ENCODE assay signal across 8 cellular contexts in genomic region chr1:36224537-36225297, GRCh38. TPM values are rescaled to one million over a fixed set of nuclear protein-coding genes. Genes with fewer than 3 reads are reported as not detected.
DNase-seq lines count a peak whose midpoint lies in the region; ATAC-seq and TF ChIP-seq lines count a peak whose summit lies in the region.

No MANE protein-coding gene starts in this region.

- H3K4me3 ChIP-seq in duodenal mucosa (ENCODE audit: low read depth in 1 of 2, low read length in 2 of 2) (peak overlapping the region; percentile 76 to 83), lower lobe of right lung (peak overlapping the region; percentile 87), testis (peak overlapping the region; percentile 86 to 98)

- H3K9ac ChIP-seq in duodenal mucosa (ENCODE audit: low read depth in 1 of 2, low read length in 2 of 2): peak overlapping the region; percentile 44 to 86

- TF ChIP-seq CTCF in lower lobe of right lung (IDR thresholded peaks at IDR 0.05) (peak; percentile 35), testis (IDR thresholded peaks at IDR 0.05) (peak; percentile 46 to 55 (median 49))

- intact Hi-C loops in lower lobe of right lung (cut with DNase I): no loop called here
- intact Hi-C loops in testis (cut with DNase I; ENCODE audit: low total_unique reads): loop anchor here (10.0 kb wide), 1 partner anchor 60 kb away; no protein-coding TSS in a partner anchor

- H3K9me3 ChIP-seq in duodenal mucosa (ENCODE audit: control insufficient read depth in 1 of 2, low read length in 2 of 2) (no peaks in the 10 kb centered on the region), lower lobe of right lung (no peaks in the 10 kb centered on the region), testis (no peaks in the 10 kb centered on the region)

- peaks cover 9 to 25% of the 10 kb centered on the region in 2 donors for H3K4me1 ChIP-seq in duodenal mucosa (ENCODE audit: control insufficient read depth in 1 of 2, insufficient read depth in 2 of 2, low read length in 2 of 2)
- H3K4me1 ChIP-seq in lower lobe of right lung: peaks cover 36% of the 10 kb centered on the region
- peaks cover 27% of the 10 kb centered on the region for H3K4me1 ChIP-seq in testis

- peaks cover 0 to 10% of the 10 kb centered on the region in 2 donors for H3K36me3 ChIP-seq in duodenal mucosa (ENCODE audit: control insufficient read depth in 1 of 2, insufficient read depth in 2 of 2, low read length in 2 of 2)
- H3K36me3 ChIP-seq in lower lobe of right lung: peaks cover 23% of the 10 kb centered on the region
- H3K36me3 ChIP-seq in testis (ENCODE audit: low read depth, missing control alignments): no peaks in the 10 kb centered on the region

- WGBS in testis, 2 donors: 0% methylated on average over 26 to 29 of the region's 29 CpGs

- peak; percentile 40 for ATAC-seq in GM18517 (IDR thresholded peaks at IDR 0.05; ENCODE audit: unreplicated experiment)
- peak; percentile 50 for ATAC-seq in HG02970 (IDR thresholded peaks at IDR 0.05; ENCODE audit: low FRiP score, unreplicated experiment)
- peak; percentile 84 to 85 for ATAC-seq in lower lobe of right lung

- H3K27me3 ChIP-seq in duodenal mucosa (ENCODE audit: control insufficient read depth in 1 of 2, insufficient read depth in 2 of 2, low read length in 2 of 2): no peaks in the 10 kb centered on the region
- H3K27me3 ChIP-seq in lower lobe of right lung (ENCODE audit: low read depth): no peaks in the 10 kb centered on the region
- H3K27me3 ChIP-seq in testis: no peaks in the 10 kb centered on the region

- DNase-seq in AML-193 (lab: John Stamatoyannopoulos, UW): peak; percentile 73 to 85
- peak; percentile 76 to 95 (median 94) for DNase-seq in NCI-H1417 (lab: John Stamatoyannopoulos, UW)
- DNase-seq in SKM-1 treated with dmso at 0.1 percent for 144 hours (lab: John Stamatoyannopoulos, UW; ENCODE audit: unreplicated experiment): peak; percentile 80
- peak; percentile 88 for DNase-seq in lower lobe of right lung
- no peak for DNase-seq in testis

- TF ChIP-seq POLR2A in testis (IDR thresholded peaks at IDR 0.05): no peak

- peak overlapping the region; percentile 93 for H3K27ac ChIP-seq in duodenal mucosa (ENCODE audit: low read depth, low read length)
- peak overlapping the region; percentile 97 for H3K27ac ChIP-seq in lower lobe of right lung
- peak overlapping the region; percentile 98 for H3K27ac ChIP-seq in testis

RNA-seq across cellular contexts. Expression of gene THRAP3, which starts 0.5 kb away (rescaled TPM):
- total RNA-seq in lower lobe of right lung (81.0 TPM), testis (100 to 1,000 TPM in 1 of 2 donors, 10 to 100 TPM in 1; 93.0 to 112 TPM)
- polyA plus RNA-seq in testis (ENCODE audit: insufficient read depth, low read depth, low replicate concordance): 72.5 TPM
